In the genomic region with DNA sequence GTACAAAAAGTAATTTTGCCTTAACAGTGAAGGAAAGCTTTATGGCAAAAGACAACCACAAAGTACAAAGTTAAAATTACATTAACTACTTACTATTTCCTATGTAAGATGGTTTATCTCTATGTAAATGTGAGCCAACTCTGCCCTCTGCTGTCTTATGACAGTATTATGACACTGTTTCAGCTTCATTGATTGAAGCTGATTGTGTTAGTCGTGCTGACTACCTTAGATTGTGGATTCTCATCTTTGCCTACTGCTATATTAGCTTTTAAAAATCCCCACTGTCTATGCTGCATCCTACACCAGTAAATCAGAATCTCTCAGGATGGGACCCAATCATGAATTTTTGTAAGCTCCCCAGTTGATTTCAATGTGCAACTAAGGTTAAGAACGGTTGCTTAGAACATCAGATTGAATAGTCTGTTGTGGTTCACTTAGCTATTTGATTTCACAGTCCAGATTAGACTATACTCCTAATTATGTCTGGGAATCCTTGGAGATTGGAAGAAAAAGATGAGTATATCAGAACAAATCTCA, we compare ENCODE assay signal across 8 cellular contexts. TPM values are rescaled to one million over a fixed set of nuclear protein-coding genes. Genes with fewer than 3 reads are reported as not detected.
DNase-seq lines count a peak whose midpoint lies in the region; ATAC-seq, FAIRE-seq and TF ChIP-seq lines count a peak whose summit lies in the region.

No MANE protein-coding gene starts in this region.

- no peaks in the 10 kb centered on the region for H3K4me1 Mint-ChIP-seq in activated T-cell treated with anti-CD3 and anti-CD28 coated beads, Interleukin-2, amount 50 U/mL, for 72 hours (ENCODE audit: low read depth)
- peaks cover 9% of the 10 kb centered on the region for H3K4me1 Mint-ChIP-seq in glutamatergic neuron (ENCODE audit: low read depth, unreplicated experiment)

- H3K27ac Mint-ChIP-seq in activated T-cell treated with anti-CD3 and anti-CD28 coated beads, Interleukin-2, amount 50 U/mL, for 72 hours = no peak overlapping the region
- no peak overlapping the region for H3K27ac Mint-ChIP-seq in glutamatergic neuron (ENCODE audit: unreplicated experiment)

- peak; percentile 97 for FAIRE-seq in H54 (lab: Jason Lieb, UNC)

- H3K36me3 Mint-ChIP-seq in activated T-cell treated with anti-CD3 and anti-CD28 coated beads, Interleukin-2, amount 50 U/mL, for 72 hours (ENCODE audit: insufficient read depth in 2 of 2) = no peaks in the 10 kb centered on the region
- no peaks in the 10 kb centered on the region for H3K36me3 Mint-ChIP-seq in glutamatergic neuron (ENCODE audit: unreplicated experiment)

- H3K27me3 Mint-ChIP-seq in activated T-cell treated with anti-CD3 and anti-CD28 coated beads, Interleukin-2, amount 50 U/mL, for 72 hours (ENCODE audit: low read depth) = peaks cover 19% of the 10 kb centered on the region
- no peaks in the 10 kb centered on the region for H3K27me3 Mint-ChIP-seq in glutamatergic neuron (ENCODE audit: unreplicated experiment)

- TF ChIP-seq CTCF in glutamatergic neuron (IDR thresholded peaks at IDR 0.05; ENCODE audit: partially characterized antibody, unreplicated experiment) = peak; percentile 58

- intact Hi-C loops in sciatic nerve (cut with DNase I) = no loop called here

- no peaks in the 10 kb centered on the region for H3K9me3 Mint-ChIP-seq in activated T-cell treated with anti-CD3 and anti-CD28 coated beads, Interleukin-2, amount 50 U/mL, for 72 hours
- peaks cover 4% of the 10 kb centered on the region for H3K9me3 Mint-ChIP-seq in glutamatergic neuron (ENCODE audit: unreplicated experiment)

- peak; percentile 76 to 85 for ATAC-seq in activated T-cell treated with anti-CD3 and anti-CD28 coated beads, Interleukin-2, amount 50 U/mL, for 72 hours (replicated peaks in 1 of 2)
- peak; percentile 67 for ATAC-seq in sciatic nerve
- ATAC-seq in HG03025 (IDR thresholded peaks at IDR 0.05; ENCODE audit: low FRiP score, unreplicated experiment) = no peak

- peak; percentile 81 for DNase-seq in DMS53 (lab: John Stamatoyannopoulos, UW)
- no peak for DNase-seq in H54 (ENCODE audit: insufficient read length, low spot score)
- peak; percentile 30 for DNase-seq in NCI-H2196 treated with DMSO at 0.1 percent for 48 hours (lab: John Stamatoyannopoulos, UW; ENCODE audit: unreplicated experiment)
- DNase-seq in activated T-cell treated with anti-CD3 and anti-CD28 coated beads, Interleukin-2, amount 50 U/mL, for 72 hours = peak; percentile 26 to 39
- no peak for DNase-seq in glutamatergic neuron
- DNase-seq in sciatic nerve (ENCODE audit: low spot score) = no peak
- no peak for DNase-seq in effector CD8-positive, alpha-beta T cell (lab: John Stamatoyannopoulos, UW)

- no peak for TF ChIP-seq POLR2A in H54 (IDR thresholded peaks at IDR 0.05; ENCODE audit: low read depth, low read length)

- no peak overlapping the region for H3K4me3 Mint-ChIP-seq in activated T-cell treated with anti-CD3 and anti-CD28 coated beads, Interleukin-2, amount 50 U/mL, for 72 hours
- H3K4me3 Mint-ChIP-seq in glutamatergic neuron (ENCODE audit: unreplicated experiment) = no peak overlapping the region

RNA-seq across cellular contexts. Expression of a gene that starts 12.2 kb away (rescaled TPM):
- under 1 TPM; 0.23 to 0.70 TPM for total RNA-seq in activated T-cell treated with anti-CD3 and anti-CD28 coated beads, Interleukin-2, amount 50 U/mL, for 72 hours
- total RNA-seq in glutamatergic neuron (ENCODE audit: unreplicated experiment) (1.9 TPM), sciatic nerve (14.8 TPM)

RNA-seq across cellular contexts. Expression of a gene that starts 22.3 kb away (rescaled TPM):
- 10 to 100 TPM; 36.5 to 38.1 TPM for total RNA-seq in activated T-cell treated with anti-CD3 and anti-CD28 coated beads, Interleukin-2, amount 50 U/mL, for 72 hours
- 40.6 TPM for total RNA-seq in glutamatergic neuron (ENCODE audit: unreplicated experiment)
- 66.0 TPM for total RNA-seq in sciatic nerve

RNA-seq across cellular contexts. Expression of a gene that starts 50.6 kb away (rescaled TPM):
- total RNA-seq in activated T-cell treated with anti-CD3 and anti-CD28 coated beads, Interleukin-2, amount 50 U/mL, for 72 hours = not detected
- 1.3 TPM for total RNA-seq in glutamatergic neuron (ENCODE audit: unreplicated experiment)
- not detected for total RNA-seq in sciatic nerve

Comparison
In these comparisons a context has a peak if more than half of its experiments do, and no peak if none do; other contexts are left out.
1. DNase-seq: peak in DMS53 (single experiment), NCI-H2196 treated with DMSO at 0.1 percent for 48 hours (single experiment) and activated T-cell treated with anti-CD3 and anti-CD28 coated beads, Interleukin-2, amount 50 U/mL, for 72 hours (2 of 2); none in H54 (single experiment), glutamatergic neuron (single experiment), sciatic nerve (single experiment) and effector CD8-positive, alpha-beta T cell (single experiment).